20 cellular contexts compared by ENCODE assay signal in the genomic region with DNA sequence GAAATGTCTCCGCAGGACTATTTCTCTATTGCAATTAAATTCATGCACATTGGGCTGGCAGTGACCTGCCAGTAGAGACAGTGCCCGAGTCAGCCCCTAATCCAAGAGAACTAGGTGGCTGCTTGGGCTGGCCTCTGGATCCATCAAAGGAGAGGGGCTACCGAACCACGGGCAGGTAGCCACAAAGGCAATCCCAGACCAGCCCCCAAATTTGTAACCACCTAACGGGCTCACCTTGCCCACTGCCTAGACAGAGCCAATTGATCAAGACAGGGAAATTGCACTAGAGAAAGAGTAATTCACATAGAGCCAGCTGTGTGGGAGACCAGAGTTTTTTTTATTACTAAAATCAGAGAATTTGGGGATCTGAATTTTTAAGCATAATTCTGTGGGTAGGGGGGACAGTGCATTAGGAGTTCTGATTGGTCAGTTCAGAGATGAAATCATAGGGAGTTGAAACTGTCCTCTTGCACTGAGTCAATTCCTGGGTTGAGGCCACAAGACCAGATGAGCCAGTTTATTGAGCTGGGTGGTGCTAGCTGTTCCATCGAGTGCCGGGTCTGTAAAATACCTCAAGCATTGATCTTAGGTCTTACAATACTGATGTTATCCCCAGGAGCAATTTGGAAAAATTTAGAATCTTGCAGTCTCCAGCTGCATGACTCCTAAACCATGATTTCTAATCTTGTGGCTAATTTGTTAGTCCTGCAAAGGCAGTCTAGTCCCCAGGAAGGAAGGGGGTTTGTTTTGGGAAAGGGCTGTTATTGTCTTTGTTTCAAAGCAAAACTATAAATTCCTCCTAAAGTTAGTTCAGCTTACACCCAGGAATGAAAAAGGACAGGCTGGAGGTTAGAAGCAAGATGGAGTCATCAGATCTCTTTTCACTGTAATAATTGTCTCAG.
DNase-seq lines count a peak whose midpoint lies in the region; ATAC-seq, FAIRE-seq and TF ChIP-seq lines count a peak whose summit lies in the region.
"Had no signal": no experiment of that assay in that cellular context is flagged by ENCODE, and none has a peak within 500 bp of the region (broad histone marks: within the 10 kb centered on the region; RNA-seq: fewer than 3 reads in every experiment).

No MANE protein-coding gene starts in this region.

- no peaks in the 10 kb centered on the region for H3K27me3 ChIP-seq in HepG2 (ENCODE audit: control insufficient read depth in 1 of 2, insufficient read depth in 2 of 2, low read length in 2 of 2)
- no peaks in the 10 kb centered on the region for H3K27me3 ChIP-seq in smooth muscle cell (ENCODE audit: low read depth)

- H3K36me3 Mint-ChIP-seq in T-cell: no peaks in the 10 kb centered on the region
- H3K36me3 Mint-ChIP-seq: CD4-positive, alpha-beta memory T cell had no signal

- CTCF ChIA-PET in HepG2 (lab: Yijun Ruan, JAX; ENCODE audit: low intra/inter-chr PET ratio, low total read pairs): no interaction called here
- CTCF ChIA-PET in T-cell (lab: Charles Lee): no interaction called here

- 89% methylated on average over 7 of the region's 7 CpGs for WGBS in HepG2 (ENCODE audit: low lambda C conversion rate)
- WGBS in smooth muscle cell (ENCODE audit: low lambda C conversion rate): 83% methylated on average over 7 of the region's 7 CpGs

- TF ChIP-seq EP300 in HepG2 (IDR thresholded peaks at IDR 0.05; ENCODE audit: low read depth in 2 of 2, low read length in 2 of 2): no peak
- no peak for TF ChIP-seq EP300 in HepG2 (CRISPR knock-in tag; IDR thresholded peaks at IDR 0.05; ENCODE audit: borderline replicate concordance)

- no peak overlapping the region for H3K27ac Mint-ChIP-seq in T-cell
- H3K27ac Mint-ChIP-seq: CD4-positive, alpha-beta memory T cell had no signal

- TF ChIP-seq RAD21 in HepG2 (CRISPR knock-in tag; IDR thresholded peaks at IDR 0.05): no peak

- DNase-seq in HT-29 (ENCODE audit: low spot score) (peak; percentile 77), HepG2 (ENCODE audit: low spot score) (no peak), smooth muscle cell (lab: John Stamatoyannopoulos, UW; ENCODE audit: unreplicated experiment) (no peak), T-cell (no peak), D341Med (ENCODE audit: low spot score) (no peak), superior temporal gyrus (ENCODE audit: extremely low spot score) (no peak), ACHN (no peak)
- DNase-seq: CD4-positive, alpha-beta memory T cell; GDM1; KBM-7; NCI-H1092; NCI-H2081 treated with DMSO at 0.1 percent for 48 hours; NCI-H510A treated with DMSO at 0.1 percent for 48 hours; NCI-H82 had no signal

- H3K27me3 Mint-ChIP-seq in T-cell: peaks cover 0 to 6% of the 10 kb centered on the region in 2 donors
- H3K27me3 Mint-ChIP-seq: CD4-positive, alpha-beta memory T cell had no signal

- FAIRE-seq in endometrium (lab: Jason Lieb, UNC): peak; percentile 29
- no peak for FAIRE-seq in HepG2 (lab: Jason Lieb, UNC)

- no peaks in the 10 kb centered on the region for H3K4me1 Mint-ChIP-seq in T-cell
- H3K4me1 Mint-ChIP-seq: CD4-positive, alpha-beta memory T cell had no signal

- H3K4me1 ChIP-seq in HepG2 (ENCODE audit: insufficient read depth, low read length) (peaks cover 75% of the 10 kb centered on the region), smooth muscle cell (ENCODE audit: low read depth) (no peaks in the 10 kb centered on the region)
- H3K4me1 ChIP-seq: HAP-1 had no signal

- H3K9me3 ChIP-seq in HepG2 (ENCODE audit: low read length) (peaks cover 10% of the 10 kb centered on the region), smooth muscle cell (replicated peaks; ENCODE audit: low read depth) (no peaks in the 10 kb centered on the region)
- H3K9me3 ChIP-seq: HAP-1 had no signal

- intact Hi-C loops in HepG2 (cut with micrococcal nuclease; ENCODE audit: unreplicated experiment): no loop called here

- in situ Hi-C loops in HepG2 (cut with HindIII; ENCODE audit: extremely low pct_ligation_motif_present, low pct_unique_long_range_greater_than_20kb): loop anchor here (5.0 kb wide), 1 partner anchor 258 kb away; no protein-coding TSS in a partner anchor
- in situ Hi-C loops in ACHN (cut with HindIII; ENCODE audit: low pct_ligation_motif_present, low pct_unique_long_range_greater_than_20kb, low sequenced_read_pairs): no loop called here

- H3K9me3 Mint-ChIP-seq in T-cell: no peaks in the 10 kb centered on the region

- no peak overlapping the region for H2AFZ ChIP-seq in HepG2 (ENCODE audit: low read length)
- peak overlapping the region; percentile 56 for H2AFZ ChIP-seq in smooth muscle cell (ENCODE audit: low read depth)

- peak overlapping the region; percentile 57 for H3K9ac ChIP-seq in HepG2 (ENCODE audit: insufficient read depth, low read depth, low read length)
- H3K9ac ChIP-seq in smooth muscle cell (ENCODE audit: low read depth): no peak overlapping the region

- ATAC-seq in HepG2 (no peak), T-cell (replicated peaks in 1 of 4) (no peak)
- ATAC-seq: GM12878, Panc1, Right ventricle myocardium inferior had no signal

- H3K4me3 Mint-ChIP-seq in T-cell: no peak overlapping the region
- H3K4me3 Mint-ChIP-seq: CD4-positive, alpha-beta memory T cell had no signal

- H3K79me2 ChIP-seq in HepG2 (ENCODE audit: insufficient read depth, low read length): no peaks in the 10 kb centered on the region
- no peaks in the 10 kb centered on the region for H3K79me2 ChIP-seq in smooth muscle cell (ENCODE audit: low read depth)

- no peaks in the 10 kb centered on the region for H4K20me1 ChIP-seq in HepG2 (ENCODE audit: insufficient read depth, low read length)
- no peaks in the 10 kb centered on the region for H4K20me1 ChIP-seq in smooth muscle cell (ENCODE audit: low read depth)

- H3K27ac ChIP-seq in HepG2 (ENCODE audit: extremely low read length, insufficient read depth, low read length): peak overlapping the region; percentile 84
- peak overlapping the region; percentile 2 for H3K27ac ChIP-seq in smooth muscle cell (ENCODE audit: low read depth)
- H3K27ac ChIP-seq: SK-N-MC had no signal

- no peaks in the 10 kb centered on the region for H3K36me3 ChIP-seq in HepG2 (replicated peaks in 1 of 2; ENCODE audit: control insufficient read depth in 1 of 2, insufficient read depth in 2 of 2, low read length in 2 of 2)
- H3K36me3 ChIP-seq in smooth muscle cell (ENCODE audit: low read depth): no peaks in the 10 kb centered on the region
- H3K36me3 ChIP-seq: HAP-1 had no signal

- TF ChIP-seq POLR2A in HepG2 (IDR thresholded peaks at IDR 0.05; ENCODE audit: insufficient read depth in 1 of 2, low read depth in 2 of 2, low read length in 2 of 2): no peak

- peak overlapping the region in 1 of 3 experiments; percentile 43; a peak in 1 of 6 replicates for H3K4me3 ChIP-seq in HepG2 (replicated peaks in 1 of 3; ENCODE audit: insufficient read depth in 1 of 3, low read depth in 2 of 3, low read length in 3 of 3)
- H3K4me3 ChIP-seq in smooth muscle cell: no peak overlapping the region
- H3K4me3 ChIP-seq: GM12878, HAP-1, SK-N-MC had no signal

- POLR2A ChIA-PET in HepG2 (lab: Yijun Ruan, JAX) (interaction anchor here (0.7 to 4.2 kb wide), 14 partner anchors 8 to 474 kb away, joined by 3 to 123 read pairs (median 5); partner anchors contain the start of genes ERICH2, GORASP2 and SP5), T-cell (lab: Charles Lee) (no interaction called here)

- H3K4me2 ChIP-seq in HepG2 (ENCODE audit: low read depth, low read length) (peak overlapping the region; percentile 67), smooth muscle cell (no peak overlapping the region)

- no TSS peak for BruUV-seq in HepG2 (replicated peaks; lab: Mats Ljungman, UMichigan)

- no peaks in the 10 kb centered on the region for H3F3A ChIP-seq in smooth muscle cell (ENCODE audit: low read depth)

- TF ChIP-seq CTCF in HepG2 (CRISPR knock-in tag; IDR thresholded peaks at IDR 0.05) (no peak), smooth muscle cell (IDR thresholded peaks at IDR 0.05; ENCODE audit: borderline replicate concordance, insufficient read depth, poor library complexity, severe bottlenecking) (no peak)

TF ChIP-seq in HepG2, 621 proteins besides CTCF, POLR2A, EP300 and RAD21 (continues in another document):
- TF ChIP-seq SALL1 (CRISPR knock-in tag; IDR thresholded peaks at IDR 0.05) (peak; percentile 14; the same call in 1 of the 2 replicates), FOXM1 (CRISPR knock-in tag; IDR thresholded peaks at IDR 0.05) (no peak), MIXL1 (CRISPR knock-in tag; IDR thresholded peaks at IDR 0.05) (no peak), FOXA3 (CRISPR knock-in tag; IDR thresholded peaks at IDR 0.05) (no peak), ZNF761 (CRISPR knock-in tag; conservative IDR thresholded peaks at IDR 0.05) (0 out of 2 replicates have a peak, but pooled peaks have one; percentile 38), SMAD9 (CRISPR knock-in tag; IDR thresholded peaks at IDR 0.05) (0 out of 2 replicates have a peak, but pooled peaks have one; percentile 21), ZNF615 (CRISPR knock-in tag; IDR thresholded peaks at IDR 0.05; ENCODE audit: borderline replicate concordance) (0 out of 2 replicates have a peak, but pooled peaks have one; percentile 47), FOSL1 (CRISPR knock-in tag; IDR thresholded peaks at IDR 0.05; ENCODE audit: borderline replicate concordance) (no peak), RXRB (CRISPR knock-in tag; IDR thresholded peaks at IDR 0.05; ENCODE audit: borderline replicate concordance) (no peak)
- TF ChIP-seq, protein P1, sequence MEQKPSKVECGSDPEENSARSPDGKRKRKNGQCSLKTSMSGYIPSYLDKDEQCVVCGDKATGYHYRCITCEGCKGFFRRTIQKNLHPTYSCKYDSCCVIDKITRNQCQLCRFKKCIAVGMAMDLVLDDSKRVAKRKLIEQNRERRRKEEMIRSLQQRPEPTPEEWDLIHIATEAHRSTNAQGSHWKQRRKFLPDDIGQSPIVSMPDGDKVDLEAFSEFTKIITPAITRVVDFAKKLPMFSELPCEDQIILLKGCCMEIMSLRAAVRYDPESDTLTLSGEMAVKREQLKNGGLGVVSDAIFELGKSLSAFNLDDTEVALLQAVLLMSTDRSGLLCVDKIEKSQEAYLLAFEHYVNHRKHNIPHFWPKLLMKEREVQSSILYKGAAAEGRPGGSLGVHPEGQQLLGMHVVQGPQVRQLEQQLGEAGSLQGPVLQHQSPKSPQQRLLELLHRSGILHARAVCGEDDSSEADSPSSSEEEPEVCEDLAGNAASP (CRISPR knock-in tag; IDR thresholded peaks at IDR 0.05; ENCODE audit: borderline replicate concordance): no peak
- TF ChIP-seq, protein P2, sequence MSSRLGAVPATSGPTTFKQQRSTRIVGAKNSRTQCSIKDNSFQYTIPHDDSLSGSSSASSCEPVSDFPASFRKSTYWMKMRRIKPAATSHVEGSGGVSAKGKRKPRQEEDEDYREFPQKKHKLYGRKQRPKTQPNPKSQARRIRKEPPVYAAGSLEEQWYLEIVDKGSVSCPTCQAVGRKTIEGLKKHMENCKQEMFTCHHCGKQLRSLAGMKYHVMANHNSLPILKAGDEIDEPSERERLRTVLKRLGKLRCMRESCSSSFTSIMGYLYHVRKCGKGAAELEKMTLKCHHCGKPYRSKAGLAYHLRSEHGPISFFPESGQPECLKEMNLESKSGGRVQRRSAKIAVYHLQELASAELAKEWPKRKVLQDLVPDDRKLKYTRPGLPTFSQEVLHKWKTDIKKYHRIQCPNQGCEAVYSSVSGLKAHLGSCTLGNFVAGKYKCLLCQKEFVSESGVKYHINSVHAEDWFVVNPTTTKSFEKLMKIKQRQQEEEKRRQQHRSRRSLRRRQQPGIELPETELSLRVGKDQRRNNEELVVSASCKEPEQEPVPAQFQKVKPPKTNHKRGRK (CRISPR knock-in tag; IDR thresholded peaks at IDR 0.05): no peak
